ENCODE assay signal across 1 cellular context in the genomic region with DNA sequence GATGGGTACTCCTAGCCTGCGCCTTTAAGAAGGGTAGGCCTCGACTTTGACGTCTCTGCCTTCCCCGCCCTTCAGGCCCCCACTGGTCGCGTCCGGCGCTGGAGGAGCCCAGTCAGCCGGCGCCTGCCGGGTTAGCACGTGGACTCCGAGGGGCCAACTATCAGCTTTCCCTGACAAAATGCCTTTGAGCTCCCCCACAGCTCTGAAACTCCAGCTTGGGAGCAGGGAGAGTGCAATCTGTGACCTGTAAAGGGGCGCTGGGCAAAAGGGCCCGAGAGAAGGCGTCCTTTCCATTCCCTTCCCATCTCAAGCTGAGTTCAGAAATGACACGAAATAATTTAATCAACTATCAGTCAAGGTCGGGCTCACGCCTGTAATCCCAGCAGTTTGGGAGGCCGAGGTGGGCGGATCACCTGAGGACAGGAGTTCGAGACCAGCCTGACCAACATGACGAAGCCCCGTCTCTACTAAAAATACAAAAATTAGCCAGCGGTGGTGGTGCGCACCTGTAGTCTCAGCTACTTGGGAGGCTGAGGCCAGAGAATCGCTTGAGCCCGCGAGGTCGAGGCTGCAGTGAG.
A peak's percentile ranks its signal among the peaks of the same experiment; 100 is the strongest.
TF ChIP-seq lines count a peak whose summit lies in the region.

No MANE protein-coding gene starts in this region.

TF ChIP-seq in HCT116, 20 proteins besides CTCF, POLR2A, EP300 and RAD21:
- TF ChIP-seq SRF (IDR thresholded peaks at IDR 0.05; ENCODE audit: low read depth) (no peak; the same call in 1 of the 2 replicates), SIN3A (IDR thresholded peaks at IDR 0.05; ENCODE audit: low read depth) (peak; percentile 79; the same call in 1 of the 2 replicates), FOSL1 (IDR thresholded peaks at IDR 0.05; ENCODE audit: low read depth) (no peak), EZH2phosphoT487 (IDR thresholded peaks at IDR 0.05; ENCODE audit: borderline replicate concordance) (no peak), CBX3 (IDR thresholded peaks at IDR 0.05; ENCODE audit: low read depth) (peak; percentile 73; the same call in 1 of the 2 replicates), ELF1 (IDR thresholded peaks at IDR 0.05; ENCODE audit: borderline replicate concordance, low read depth) (no peak), ZFX (IDR thresholded peaks at IDR 0.05) (no peak), CEBPB (IDR thresholded peaks at IDR 0.05; ENCODE audit: low read depth) (no peak), EGR1 (IDR thresholded peaks at IDR 0.05; ENCODE audit: low read depth) (peak; percentile 71), POLR2AphosphoS5 (IDR thresholded peaks at IDR 0.05; ENCODE audit: low read depth, low read length) (peak; percentile 78), ZNF274 (IDR thresholded peaks at IDR 0.05; ENCODE audit: low read depth, low read length) (no peak), SP1 (IDR thresholded peaks at IDR 0.05; ENCODE audit: low read depth) (peak; percentile 97), TCF7L2 (IDR thresholded peaks at IDR 0.05; ENCODE audit: borderline replicate concordance, extremely low read depth, insufficient read depth, insufficient read length) (peak; percentile 59)
- TF ChIP-seq, protein P1, sequence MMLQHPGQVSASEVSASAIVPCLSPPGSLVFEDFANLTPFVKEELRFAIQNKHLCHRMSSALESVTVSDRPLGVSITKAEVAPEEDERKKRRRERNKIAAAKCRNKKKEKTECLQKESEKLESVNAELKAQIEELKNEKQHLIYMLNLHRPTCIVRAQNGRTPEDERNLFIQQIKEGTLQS (IDR thresholded peaks at IDR 0.05): no peak
- TF ChIP-seq, protein P2, sequence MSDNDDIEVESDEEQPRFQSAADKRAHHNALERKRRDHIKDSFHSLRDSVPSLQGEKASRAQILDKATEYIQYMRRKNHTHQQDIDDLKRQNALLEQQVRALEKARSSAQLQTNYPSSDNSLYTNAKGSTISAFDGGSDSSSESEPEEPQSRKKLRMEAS (IDR thresholded peaks at IDR 0.05): peak; percentile 99
- TF ChIP-seq, protein P3, sequence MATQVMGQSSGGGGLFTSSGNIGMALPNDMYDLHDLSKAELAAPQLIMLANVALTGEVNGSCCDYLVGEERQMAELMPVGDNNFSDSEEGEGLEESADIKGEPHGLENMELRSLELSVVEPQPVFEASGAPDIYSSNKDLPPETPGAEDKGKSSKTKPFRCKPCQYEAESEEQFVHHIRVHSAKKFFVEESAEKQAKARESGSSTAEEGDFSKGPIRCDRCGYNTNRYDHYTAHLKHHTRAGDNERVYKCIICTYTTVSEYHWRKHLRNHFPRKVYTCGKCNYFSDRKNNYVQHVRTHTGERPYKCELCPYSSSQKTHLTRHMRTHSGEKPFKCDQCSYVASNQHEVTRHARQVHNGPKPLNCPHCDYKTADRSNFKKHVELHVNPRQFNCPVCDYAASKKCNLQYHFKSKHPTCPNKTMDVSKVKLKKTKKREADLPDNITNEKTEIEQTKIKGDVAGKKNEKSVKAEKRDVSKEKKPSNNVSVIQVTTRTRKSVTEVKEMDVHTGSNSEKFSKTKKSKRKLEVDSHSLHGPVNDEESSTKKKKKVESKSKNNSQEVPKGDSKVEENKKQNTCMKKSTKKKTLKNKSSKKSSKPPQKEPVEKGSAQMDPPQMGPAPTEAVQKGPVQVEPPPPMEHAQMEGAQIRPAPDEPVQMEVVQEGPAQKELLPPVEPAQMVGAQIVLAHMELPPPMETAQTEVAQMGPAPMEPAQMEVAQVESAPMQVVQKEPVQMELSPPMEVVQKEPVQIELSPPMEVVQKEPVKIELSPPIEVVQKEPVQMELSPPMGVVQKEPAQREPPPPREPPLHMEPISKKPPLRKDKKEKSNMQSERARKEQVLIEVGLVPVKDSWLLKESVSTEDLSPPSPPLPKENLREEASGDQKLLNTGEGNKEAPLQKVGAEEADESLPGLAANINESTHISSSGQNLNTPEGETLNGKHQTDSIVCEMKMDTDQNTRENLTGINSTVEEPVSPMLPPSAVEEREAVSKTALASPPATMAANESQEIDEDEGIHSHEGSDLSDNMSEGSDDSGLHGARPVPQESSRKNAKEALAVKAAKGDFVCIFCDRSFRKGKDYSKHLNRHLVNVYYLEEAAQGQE (IDR thresholded peaks at IDR 0.05; ENCODE audit: low read depth): no peak
TF ChIP-seq in HCT116: peak in this region for 7.
